In the genomic region with DNA sequence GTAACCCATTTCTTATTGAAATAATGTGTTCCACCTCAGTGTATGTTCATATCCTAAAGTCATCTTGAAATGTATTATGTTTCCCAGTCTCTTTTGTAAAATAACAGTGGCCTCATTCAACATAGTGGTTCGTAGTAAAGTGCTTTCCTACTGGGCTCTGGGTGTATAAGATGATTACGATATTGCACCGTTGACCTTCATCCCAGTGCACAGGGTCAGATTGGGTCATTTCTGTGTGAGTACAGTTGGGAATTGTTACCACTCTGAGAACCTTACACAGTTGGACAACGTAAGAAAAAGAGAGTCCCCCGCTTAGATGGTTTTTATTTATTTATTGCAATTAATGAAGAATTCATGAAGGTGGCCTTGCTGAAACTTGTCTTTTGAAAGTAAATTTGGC, we compare ENCODE assay signal across 19 cellular contexts.
DNase-seq lines count a peak whose midpoint lies in the region; ATAC-seq and TF ChIP-seq lines count a peak whose summit lies in the region.
"Had no signal": no experiment of that assay in that cellular context is flagged by ENCODE, and none has a peak within 500 bp of the region (broad histone marks: within the 10 kb centered on the region; RNA-seq: fewer than 3 reads in every experiment).

No MANE protein-coding gene starts in this region.

- no peak overlapping the region for H3K27ac ChIP-seq in breast epithelium
- no peak overlapping the region for H3K27ac ChIP-seq in right atrium auricular region
- no peak overlapping the region for H3K27ac ChIP-seq in PC-3 (ENCODE audit: low read length)
- H3K27ac ChIP-seq: SJCRH30 had no signal

- no peak overlapping the region for H3K4me3 ChIP-seq in breast epithelium
- H3K4me3 ChIP-seq in right atrium auricular region: no peak overlapping the region
- no peak overlapping the region for H3K4me3 ChIP-seq in PC-3 (ENCODE audit: low read length)
- H3K4me3 ChIP-seq: SJCRH30 had no signal

- no peak overlapping the region for H2AFZ ChIP-seq in PC-3 (ENCODE audit: low read length)

- peaks cover 20% of the 10 kb centered on the region for H3K4me1 Mint-ChIP-seq in MCF 10A (ENCODE audit: insufficient read depth, unreplicated experiment)
- H3K4me1 Mint-ChIP-seq: CD4-positive, CD25-positive, alpha-beta regulatory T cell had no signal

- CTCF ChIA-PET in MCF 10A (lab: Yijun Ruan, JAX): interaction anchor here (0.9 to 1.4 kb wide), 3 partner anchors 10 to 141 kb away, joined by 3 to 4 read pairs (median 3); no protein-coding TSS in a partner anchor
- CTCF ChIA-PET in PC-3 (lab: Charles Lee): no interaction called here

- no peak overlapping the region for H3K4me3 Mint-ChIP-seq in MCF 10A (ENCODE audit: unreplicated experiment)
- H3K4me3 Mint-ChIP-seq: CD4-positive, CD25-positive, alpha-beta regulatory T cell had no signal

- H3K36me3 Mint-ChIP-seq in MCF 10A (ENCODE audit: insufficient read depth, unreplicated experiment): no peaks in the 10 kb centered on the region
- H3K36me3 Mint-ChIP-seq: CD4-positive, CD25-positive, alpha-beta regulatory T cell had no signal

- H3K27ac Mint-ChIP-seq in MCF 10A (ENCODE audit: low read depth, unreplicated experiment): peak overlapping the region; percentile 89
- H3K27ac Mint-ChIP-seq: CD4-positive, CD25-positive, alpha-beta regulatory T cell had no signal

- no peaks in the 10 kb centered on the region for H3F3A ChIP-seq in PC-3 (ENCODE audit: low read length, unreplicated experiment)

- H3K4me2 ChIP-seq in PC-3 (ENCODE audit: low read length): no peak overlapping the region

- no peaks in the 10 kb centered on the region for H3K27me3 ChIP-seq in breast epithelium
- no peaks in the 10 kb centered on the region for H3K27me3 ChIP-seq in right atrium auricular region
- H3K27me3 ChIP-seq in PC-3 (ENCODE audit: low read length): no peaks in the 10 kb centered on the region
- H3K27me3 ChIP-seq: SJCRH30 had no signal

- POLR2A ChIA-PET in MCF 10A (lab: Yijun Ruan, JAX) (interaction anchor here (1.7 to 2.6 kb wide), 4 partner anchors 12 to 47 kb away, joined by 4 to 18 read pairs (median 14); no protein-coding TSS in a partner anchor), PC-3 (lab: Charles Lee; ENCODE audit: unreplicated experiment) (no interaction called here)

- peak; percentile 76 for ATAC-seq in left lobe of liver
- ATAC-seq in PC-3: no peak

- no peak for TF ChIP-seq POLR2A in breast epithelium (IDR thresholded peaks at IDR 0.05)

- no peak overlapping the region for H3K9ac ChIP-seq in PC-3 (ENCODE audit: low read length)

- no peaks in the 10 kb centered on the region for H3K4me1 ChIP-seq in breast epithelium
- H3K4me1 ChIP-seq in right atrium auricular region: no peaks in the 10 kb centered on the region
- H3K4me1 ChIP-seq in PC-3 (ENCODE audit: insufficient read depth, low read length): 0 out of 2 replicates have a peak, but pooled peaks cover 3% of the 10 kb centered on the region

- no peaks in the 10 kb centered on the region for H3K27me3 Mint-ChIP-seq in MCF 10A (ENCODE audit: insufficient read depth, unreplicated experiment)

- intact Hi-C loops in MCF 10A (cut with micrococcal nuclease) (no loop called here), breast epithelium (cut with DNase I; ENCODE audit: low total_unique reads) (no loop called here), PC-3 (cut with micrococcal nuclease) (no loop called here)

- no peaks in the 10 kb centered on the region for H3K9me2 ChIP-seq in PC-3 (replicated peaks; ENCODE audit: low read length)

- H3K36me3 ChIP-seq in breast epithelium (no peaks in the 10 kb centered on the region), right atrium auricular region (no peaks in the 10 kb centered on the region), PC-3 (ENCODE audit: low read depth, low read length) (no peaks in the 10 kb centered on the region)
- H3K36me3 ChIP-seq: SJCRH30 had no signal

- TF ChIP-seq CTCF in MCF 10A (IDR thresholded peaks at IDR 0.05; ENCODE audit: unreplicated experiment): no peak
- no peak for TF ChIP-seq CTCF in breast epithelium (IDR thresholded peaks at IDR 0.05)
- no peak for TF ChIP-seq CTCF in right atrium auricular region (IDR thresholded peaks at IDR 0.05)
- no peak for TF ChIP-seq CTCF in PC-3 (conservative IDR thresholded peaks at IDR 0.05; ENCODE audit: low read depth, low read length)

- H4K20me1 ChIP-seq in PC-3 (ENCODE audit: low read length): no peaks in the 10 kb centered on the region

- BruUV-seq in MCF 10A (replicated peaks; lab: Mats Ljungman, UMichigan): no TSS peak
- BruUV-seq in PC-3 (replicated peaks; lab: Mats Ljungman, UMichigan): no TSS peak

- H3K9me3 ChIP-seq in breast epithelium (no peaks in the 10 kb centered on the region), right atrium auricular region (no peaks in the 10 kb centered on the region), PC-3 (ENCODE audit: low read length) (no peaks in the 10 kb centered on the region)
- H3K9me3 ChIP-seq: SJCRH30 had no signal

- no peaks in the 10 kb centered on the region for H3K79me2 ChIP-seq in PC-3 (ENCODE audit: low read length)

- no peaks in the 10 kb centered on the region for H3K9me3 Mint-ChIP-seq in MCF 10A (ENCODE audit: unreplicated experiment)

- no peak for DNase-seq in MCF 10A (ENCODE audit: unreplicated experiment)
- no peak for DNase-seq in breast epithelium (ENCODE audit: low spot score in 2 of 2)
- DNase-seq in NCI-H748 treated with DMSO at 0.1 percent for 48 hours (lab: John Stamatoyannopoulos, UW): peak; percentile 18
- no peak for DNase-seq in left lobe of liver (ENCODE audit: low spot score)
- DNase-seq in NCI-H2196 (lab: John Stamatoyannopoulos, UW; ENCODE audit: unreplicated experiment): no peak
- DNase-seq in right atrium auricular region (ENCODE audit: low spot score): no peak
- DNase-seq in PC-3: no peak
- DNase-seq: ACHN; AML-193; Calu3; CD4-positive, CD25-positive, alpha-beta regulatory T cell; DMS53; H7; Karpas-422; NCI-H1417; NCI-H187 treated with DMSO at 0.1 percent for 48 hours; NCI-H226; NCI-H526 treated with DMSO at 0.1 percent for 48 hours; SJCRH30 had no signal
